In the genomic region with DNA sequence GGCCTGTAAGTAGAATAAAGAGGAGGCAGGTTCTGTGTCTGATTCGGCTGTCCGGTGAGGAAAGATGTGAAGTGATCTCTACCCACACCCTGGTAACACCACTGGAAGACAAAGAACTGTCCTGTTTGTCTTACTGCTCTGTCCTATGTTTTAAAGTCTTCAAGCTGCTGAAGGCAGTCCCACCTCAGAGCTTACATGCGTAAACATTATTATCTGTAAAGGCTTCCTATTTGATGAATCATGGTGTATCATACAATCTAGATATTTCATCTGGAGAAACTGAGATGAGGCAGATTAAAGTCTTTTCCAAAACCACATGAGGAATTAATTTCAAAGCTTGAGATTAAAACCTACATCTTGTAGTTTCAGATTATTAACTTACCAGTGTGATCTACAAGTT, we compare ENCODE assay signal across 10 cellular contexts.
DNase-seq lines count a peak whose midpoint lies in the region; ATAC-seq and TF ChIP-seq lines count a peak whose summit lies in the region.
"Had no signal": no experiment of that assay in that cellular context is flagged by ENCODE, and none has a peak within 500 bp of the region (broad histone marks: within the 10 kb centered on the region; RNA-seq: fewer than 3 reads in every experiment).

No MANE protein-coding gene starts in this region.

- peak overlapping the region; percentile 80 for H3K27ac Mint-ChIP-seq in activated B cell treated with CpG ODN at 0.5 μM for 24 hours
- peak overlapping the region; percentile 92 for H3K27ac Mint-ChIP-seq in stimulated activated memory B cell treated with anti-CD40 and anti-IgM and Interleukin-4, amounts not matched to agents 10 μg/mL and 1 μg/mL and 100 μg/mL, for 72 hours
- H3K27ac Mint-ChIP-seq in activated CD4-positive, alpha-beta memory T cell treated with anti-CD3 and anti-CD28 coated beads for 36 hours = no peak overlapping the region

- H3K9me3 Mint-ChIP-seq in activated B cell treated with CpG ODN at 0.5 μM for 24 hours = no peaks in the 10 kb centered on the region
- no peaks in the 10 kb centered on the region for H3K9me3 Mint-ChIP-seq in stimulated activated memory B cell treated with anti-CD40 and anti-IgM and Interleukin-4, amounts not matched to agents 10 μg/mL and 1 μg/mL and 100 μg/mL, for 72 hours
- no peaks in the 10 kb centered on the region for H3K9me3 Mint-ChIP-seq in activated CD4-positive, alpha-beta memory T cell treated with anti-CD3 and anti-CD28 coated beads for 36 hours

- TF ChIP-seq CTCF in activated B cell treated with CpG ODN at 0.5 μM for 24 hours (IDR thresholded peaks at IDR 0.05) (no peak), hepatocyte (IDR thresholded peaks at IDR 0.05; ENCODE audit: poor library complexity) (no peak)

- H3K36me3 Mint-ChIP-seq in activated B cell treated with CpG ODN at 0.5 μM for 24 hours (ENCODE audit: low read depth) = peaks cover 2% of the 10 kb centered on the region
- peaks cover 5% of the 10 kb centered on the region for H3K36me3 Mint-ChIP-seq in stimulated activated memory B cell treated with anti-CD40 and anti-IgM and Interleukin-4, amounts not matched to agents 10 μg/mL and 1 μg/mL and 100 μg/mL, for 72 hours
- H3K36me3 Mint-ChIP-seq in activated CD4-positive, alpha-beta memory T cell treated with anti-CD3 and anti-CD28 coated beads for 36 hours = no peaks in the 10 kb centered on the region

- intact Hi-C loops in activated B cell treated with CpG ODN at 0.5 μM for 24 hours (cut with micrococcal nuclease) = loop anchor here (5.0 kb wide), 1 partner anchor 37 kb away; no protein-coding TSS in a partner anchor
- intact Hi-C loops in activated CD4-positive, alpha-beta memory T cell treated with anti-CD3 and anti-CD28 coated beads for 36 hours (cut with micrococcal nuclease) = no loop called here

- no peaks in the 10 kb centered on the region for H3K79me2 ChIP-seq in hepatocyte

- H3K27me3 Mint-ChIP-seq in activated B cell treated with CpG ODN at 0.5 μM for 24 hours = no peaks in the 10 kb centered on the region
- H3K27me3 Mint-ChIP-seq in stimulated activated memory B cell treated with anti-CD40 and anti-IgM and Interleukin-4, amounts not matched to agents 10 μg/mL and 1 μg/mL and 100 μg/mL, for 72 hours = no peaks in the 10 kb centered on the region
- H3K27me3 Mint-ChIP-seq in activated CD4-positive, alpha-beta memory T cell treated with anti-CD3 and anti-CD28 coated beads for 36 hours = no peaks in the 10 kb centered on the region

- peak overlapping the region; percentile 33 for H2AFZ ChIP-seq in hepatocyte

- H4K20me1 ChIP-seq in hepatocyte (ENCODE audit: insufficient read depth, poor library complexity, severe bottlenecking) = no peaks in the 10 kb centered on the region

- POLR2A ChIA-PET in activated B cell treated with CpG ODN at 0.5 μM for 24 hours (lab: Charles Lee) = interaction anchor here (0.8 to 5.1 kb wide), 8 partner anchors 12 to 428 kb away, joined by 3 to 40 read pairs (median 4); a partner anchor contains a TSS
- POLR2A ChIA-PET in activated CD4-positive, alpha-beta memory T cell treated with anti-CD3 and anti-CD28 coated beads for 36 hours (lab: Charles Lee) = no interaction called here

- peaks cover 92% of the 10 kb centered on the region for H3K4me1 Mint-ChIP-seq in activated B cell treated with CpG ODN at 0.5 μM for 24 hours
- H3K4me1 Mint-ChIP-seq in stimulated activated memory B cell treated with anti-CD40 and anti-IgM and Interleukin-4, amounts not matched to agents 10 μg/mL and 1 μg/mL and 100 μg/mL, for 72 hours = peaks cover 76% of the 10 kb centered on the region
- H3K4me1 Mint-ChIP-seq in activated CD4-positive, alpha-beta memory T cell treated with anti-CD3 and anti-CD28 coated beads for 36 hours (ENCODE audit: low read depth) = peaks cover 30% of the 10 kb centered on the region

- peak overlapping the region; percentile 2 for H3K4me2 ChIP-seq in hepatocyte

- no peaks in the 10 kb centered on the region for H3K36me3 ChIP-seq in hepatocyte (replicated peaks; ENCODE audit: insufficient read depth, low read depth)

- ATAC-seq in activated B cell treated with CpG ODN at 0.5 μM for 24 hours (ENCODE audit: low read depth) (no peak), GM18519 (IDR thresholded peaks at IDR 0.05; ENCODE audit: low FRiP score, unreplicated experiment) (no peak)
- ATAC-seq in stimulated activated memory B cell treated with anti-CD40 and anti-IgM and Interleukin-4, amounts not matched to agents 10 μg/mL and 1 μg/mL and 100 μg/mL, for 72 hours = no peak

- peaks cover 32% of the 10 kb centered on the region for H3K4me1 ChIP-seq in hepatocyte (ENCODE audit: insufficient read depth)

- H3K4me3 Mint-ChIP-seq in activated B cell treated with CpG ODN at 0.5 μM for 24 hours = no peak overlapping the region
- no peak overlapping the region for H3K4me3 Mint-ChIP-seq in stimulated activated memory B cell treated with anti-CD40 and anti-IgM and Interleukin-4, amounts not matched to agents 10 μg/mL and 1 μg/mL and 100 μg/mL, for 72 hours
- H3K4me3 Mint-ChIP-seq in activated CD4-positive, alpha-beta memory T cell treated with anti-CD3 and anti-CD28 coated beads for 36 hours = no peak overlapping the region

- H3K9me2 ChIP-seq in hepatocyte (replicated peaks; ENCODE audit: insufficient read depth) = no peaks in the 10 kb centered on the region

- DNase-seq in HCEC 1CT (peak; percentile 72), activated B cell treated with CpG ODN at 0.5 μM for 24 hours (no peak), hepatocyte (ENCODE audit: low spot score) (no peak), cerebellar cortex (ENCODE audit: low spot score) (no peak), pons (ENCODE audit: low spot score) (no peak)
- no peak for DNase-seq in activated CD4-positive, alpha-beta memory T cell treated with anti-CD3 and anti-CD28 coated beads for 36 hours
- DNase-seq: head of caudate nucleus, SHP77 had no signal

- no peaks in the 10 kb centered on the region for H3K27me3 ChIP-seq in hepatocyte

- peak overlapping the region; percentile 92 for H3K27ac ChIP-seq in hepatocyte

- WGBS in hepatocyte (ENCODE audit: low lambda C conversion rate, missing lambda C conversion rate) = 68% methylated on average over 3 of the region's 3 CpGs

- CTCF ChIA-PET in activated B cell treated with CpG ODN at 0.5 μM for 24 hours (lab: Charles Lee) = interaction anchor here (0.7 to 0.8 kb wide), 2 partner anchors 9 to 106 kb away, joined by 3 read pairs; no protein-coding TSS in a partner anchor
- CTCF ChIA-PET in activated CD4-positive, alpha-beta memory T cell treated with anti-CD3 and anti-CD28 coated beads for 36 hours (lab: Charles Lee) = no interaction called here

- H3K9me3 ChIP-seq in hepatocyte (ENCODE audit: low read depth) = no peaks in the 10 kb centered on the region

- H3K4me3 ChIP-seq in hepatocyte = no peak overlapping the region
